10 cellular contexts compared by ENCODE assay signal in genomic region chr3:27729748-27730611, GRCh38. TPM values are rescaled to one million over a fixed set of nuclear protein-coding genes. Genes with fewer than 3 reads are reported as not detected.
A peak's percentile ranks its signal among the peaks of the same experiment; 100 is the strongest.
DNase-seq lines count a peak whose midpoint lies in the region; ATAC-seq, FAIRE-seq and TF ChIP-seq lines count a peak whose summit lies in the region.
"Had no signal": no experiment of that assay in that cellular context is flagged by ENCODE, and none has a peak within 500 bp of the region (broad histone marks: within the 10 kb centered on the region; RNA-seq: fewer than 3 reads in every experiment).

No MANE protein-coding gene starts in this region.

- DNase-seq in HFFc6 (no peak), astrocyte (ENCODE audit: low read depth) (no peak), left lung (peak in 1 of 2 donors; percentile 63), transverse colon (no peak), COR-L47 (lab: John Stamatoyannopoulos, UW) (no peak)
- DNase-seq: substantia nigra had no signal

- peaks cover 69% of the 10 kb centered on the region for H3K27me3 ChIP-seq in ACC112 (ENCODE audit: insufficient read depth, low read length)
- peaks cover 78% of the 10 kb centered on the region for H3K27me3 ChIP-seq in astrocyte (ENCODE audit: insufficient read depth, low read length)
- peaks cover 82 to 83% of the 10 kb centered on the region in 2 donors for H3K27me3 ChIP-seq in left lung
- peaks cover 79% of the 10 kb centered on the region for H3K27me3 ChIP-seq in transverse colon

- H3K4me2 ChIP-seq in astrocyte (ENCODE audit: low read length), result peak overlapping the region; percentile 77

- intact Hi-C loops in left lung (cut with DNase I) (no loop called here), transverse colon (cut with DNase I; ENCODE audit: low total_unique reads) (no loop called here)

- H3K27ac ChIP-seq in ACC112 (ENCODE audit: low read depth, low read length) (no peak overlapping the region), astrocyte (ENCODE audit: low read depth, low read length) (no peak overlapping the region), left lung (no peak overlapping the region), transverse colon (no peak overlapping the region)
- H3K27ac ChIP-seq: HL-60 had no signal

- H3K9me3 ChIP-seq in astrocyte (ENCODE audit: insufficient read depth, low read depth, low read length) (peaks cover 6% of the 10 kb centered on the region), left lung (no peaks in the 10 kb centered on the region), transverse colon (no peaks in the 10 kb centered on the region)

- in situ Hi-C loops in transverse colon (cut with MboI; ENCODE audit: low pct_ligation_motif_present in 1 of 4, low pct_unique_long_range_greater_than_20kb in 1 of 4, low sequenced_read_pairs in 3 of 4), result no loop called here

- H3K4me1 Mint-ChIP-seq in HFFc6 (ENCODE audit: low read depth) (peaks cover 34% of the 10 kb centered on the region; the same call in 1 of the 2 replicates), astrocyte (ENCODE audit: low read depth, unreplicated experiment) (peaks cover 4% of the 10 kb centered on the region)

- H3K9me3 Mint-ChIP-seq in HFFc6 (no peaks in the 10 kb centered on the region), astrocyte (ENCODE audit: unreplicated experiment) (peaks cover 5% of the 10 kb centered on the region)

- H3K36me3 Mint-ChIP-seq in HFFc6 (ENCODE audit: low read depth), result no peaks in the 10 kb centered on the region
- H3K36me3 Mint-ChIP-seq in astrocyte (ENCODE audit: low read depth, unreplicated experiment), result no peaks in the 10 kb centered on the region

- FAIRE-seq in astrocyte (lab: Jason Lieb, UNC), result no peak

- H3K4me3 Mint-ChIP-seq in HFFc6, result peak overlapping the region; percentile 60; the same call in 1 of the 2 replicates
- no peak overlapping the region for H3K4me3 Mint-ChIP-seq in astrocyte (ENCODE audit: unreplicated experiment)

- no peak for TF ChIP-seq POLR2A in transverse colon (IDR thresholded peaks at IDR 0.05)

- H3K79me2 ChIP-seq in ACC112 (ENCODE audit: control insufficient read depth, insufficient read depth, low read length, unreplicated experiment) (no peaks in the 10 kb centered on the region), astrocyte (ENCODE audit: insufficient read depth, low read length) (no peaks in the 10 kb centered on the region)

- H3K4me3 ChIP-seq in ACC112 (ENCODE audit: low read depth, low read length) (peak overlapping the region; percentile 71), astrocyte (ENCODE audit: insufficient read depth, low read depth, low read length) (no peak overlapping the region), left lung (no peak overlapping the region), transverse colon (peak overlapping the region in 1 of 4 donors; percentile 31)

- H3K27me3 Mint-ChIP-seq in HFFc6 (ENCODE audit: insufficient read depth) (peaks cover 55% of the 10 kb centered on the region), astrocyte (ENCODE audit: low read depth, unreplicated experiment) (peaks cover 83% of the 10 kb centered on the region)

- H3K36me3 ChIP-seq in ACC112 (ENCODE audit: insufficient read depth, low read length) (no peaks in the 10 kb centered on the region), astrocyte (ENCODE audit: insufficient read depth, low read length) (no peaks in the 10 kb centered on the region), left lung (no peaks in the 10 kb centered on the region), transverse colon (no peaks in the 10 kb centered on the region)

- 13 to 15% methylated on average over 23 to 41 of the region's 41 CpGs for WGBS in transverse colon (ENCODE audit: low coverage in 1 of 2), 2 donors

- no peaks in the 10 kb centered on the region for H4K20me1 ChIP-seq in astrocyte (ENCODE audit: insufficient read depth, low read length)

- no peak for TF ChIP-seq CTCF in HFFc6 (IDR thresholded peaks at IDR 0.05)
- no peak for TF ChIP-seq CTCF in astrocyte (IDR thresholded peaks at IDR 0.05; ENCODE audit: insufficient read depth, low read depth, low read length)
- TF ChIP-seq CTCF in left lung (IDR thresholded peaks at IDR 0.05), result no peak
- no peak for TF ChIP-seq CTCF in transverse colon (IDR thresholded peaks at IDR 0.05)

- H3K27ac Mint-ChIP-seq in HFFc6, result no peak overlapping the region
- H3K27ac Mint-ChIP-seq in astrocyte (ENCODE audit: unreplicated experiment), result peak overlapping the region; percentile 75

- H2AFZ ChIP-seq in ACC112 (ENCODE audit: low read length, unreplicated experiment) (peak overlapping the region; percentile 70), astrocyte (ENCODE audit: low read depth, low read length) (no peak overlapping the region)

- H3K4me1 ChIP-seq in ACC112 (ENCODE audit: control insufficient read depth, insufficient read depth, low read length, unreplicated experiment) (peaks cover 12% of the 10 kb centered on the region), astrocyte (ENCODE audit: insufficient read depth, low read length) (peaks cover 8% of the 10 kb centered on the region), left lung (peaks cover 3 to 18% of the 10 kb centered on the region in 2 donors), transverse colon (peaks cover 0 to 28% (median 6%) of the 10 kb centered on the region in 4 donors)

- TF ChIP-seq EP300 in transverse colon (IDR thresholded peaks at IDR 0.05; ENCODE audit: low read depth), result no peak

- no peak overlapping the region for H3K9ac ChIP-seq in astrocyte (ENCODE audit: low read length)

- ATAC-seq in left lung (peak; percentile 33), GM18502 (IDR thresholded peaks at IDR 0.05; ENCODE audit: poor library complexity, unreplicated experiment) (no peak), GM19452 (IDR thresholded peaks at IDR 0.05; ENCODE audit: unreplicated experiment) (no peak)

RNA-seq across cellular contexts. Expression of gene EOMES, which starts 7.9 kb away (rescaled TPM):
- not detected for total RNA-seq in HFFc6 (2021; fragmentation: NEBNext Ultra II Directional; extraction: Animal tissue kit (Norgen Biotek cat#: 25700))
- not detected in 2 replicates for total RNA-seq in astrocyte
- under 1 TPM; 0.26 to 0.94 TPM for total RNA-seq in left lung
- under 1 TPM in 3 of 4 donors, not detected in 1; 0.27 to 0.37 (median 0.32) TPM for total RNA-seq in transverse colon
